ENCODE assay signal across 2 cellular contexts in genomic region chr7:4944939-4945338, GRCh38.
TF ChIP-seq lines count a peak whose summit lies in the region.

No MANE protein-coding gene starts in this region.

TF ChIP-seq in HEK293, 187 proteins besides CTCF, POLR2A, EP300 and RAD21:
- TF ChIP-seq ZNF513 (tag by site-specific recombination; IDR thresholded peaks at IDR 0.05) (peak; percentile 81), ZNF18 (tag by site-specific recombination; IDR thresholded peaks at IDR 0.05) (0 out of 2 replicates have a peak, but pooled peaks have one; percentile 2), ZNF202 (tag by site-specific recombination; IDR thresholded peaks at IDR 0.05; ENCODE audit: borderline replicate concordance) (no peak), ZNF366 (tag by site-specific recombination; conservative IDR thresholded peaks at IDR 0.05) (peak; percentile 55)

TF ChIP-seq in K562, 482 proteins besides CTCF, POLR2A, EP300 and RAD21:
- TF ChIP-seq BCLAF1 (IDR thresholded peaks at IDR 0.05; ENCODE audit: borderline replicate concordance in 1 of 2, control insufficient read depth in 1 of 2, low read depth in 2 of 2, low read length in 1 of 2) (0 out of 4 replicates have a peak, but pooled peaks of 1 of the 2 experiments have one; percentile 17), NKRF (IDR thresholded peaks at IDR 0.05; ENCODE audit: borderline replicate concordance) (peak; percentile 26; the same call in 1 of the 2 replicates), SMARCA4 (IDR thresholded peaks at IDR 0.05) (no peak), DACH1 (IDR thresholded peaks at IDR 0.05; ENCODE audit: partially characterized antibody) (no peak), ZNF512 (tag; IDR thresholded peaks at IDR 0.05) (peak; percentile 91)
